8 cellular contexts compared by ENCODE assay signal in genomic region chr21:34745557-34746255, GRCh38.
A peak's percentile ranks its signal among the peaks of the same experiment; 100 is the strongest.
DNase-seq lines count a peak whose midpoint lies in the region; ATAC-seq and TF ChIP-seq lines count a peak whose summit lies in the region.

No MANE protein-coding gene starts in this region.

- peak overlapping the region; percentile 23 for H3K4me3 ChIP-seq in AG10803 (ENCODE audit: low read length)
- peak overlapping the region in 1 of 2 experiments; percentile 75 for H3K4me3 ChIP-seq in mesenchymal stem cell (ENCODE audit: insufficient read depth in 1 of 2, low read depth in 1 of 2, low read length in 2 of 2)

- peak overlapping the region; percentile 81 for H4K8ac ChIP-seq in mesenchymal stem cell (ENCODE audit: low read length)

- no peak overlapping the region for H2BK120ac ChIP-seq in mesenchymal stem cell (ENCODE audit: low read depth, low read length)

- DNase-seq in AG10803 (ENCODE audit: low read depth) (peak; percentile 84), NCI-H748 treated with DMSO at 0.1 percent for 48 hours (lab: John Stamatoyannopoulos, UW) (peak; percentile 67), mesenchymal stem cell (peak; percentile 86)
- peak; percentile 54 to 64 for DNase-seq in activated CD4-positive, alpha-beta T cell treated with anti-CD3 and anti-CD28 coated beads, Interleukin-2, amount 50 U/mL, for 48 hours
- DNase-seq in effector CD8-positive, alpha-beta T cell (lab: John Stamatoyannopoulos, UW): peak; percentile 11
- DNase-seq in stimulated activated CD8-positive, alpha-beta memory T cell treated with anti-CD3 and anti-CD28 coated beads, Interleukin-15, amount 100 ng/mL, for 48 hours (ENCODE audit: low read depth in 2 of 2): peak; percentile 18 to 39

- H3K4me1 ChIP-seq in mesenchymal stem cell (ENCODE audit: control insufficient read depth, insufficient read depth, low read depth, low read length): peaks cover 14% of the 10 kb centered on the region

- no peak overlapping the region for H3K4me2 ChIP-seq in mesenchymal stem cell (ENCODE audit: low read length, poor library complexity, severe bottlenecking)

- peak overlapping the region; percentile 83 for H4K91ac ChIP-seq in mesenchymal stem cell (ENCODE audit: low read length)

- no peak overlapping the region for H2AFZ ChIP-seq in mesenchymal stem cell (ENCODE audit: low read depth, low read length)

- no peaks in the 10 kb centered on the region for H3K79me1 ChIP-seq in mesenchymal stem cell (replicated peaks; ENCODE audit: low read length, poor library complexity, severe bottlenecking)

- H3K27me3 ChIP-seq in mesenchymal stem cell (ENCODE audit: control insufficient read depth in 1 of 2, insufficient read depth in 1 of 2, low read length in 2 of 2): peaks cover 0 to 13% of the 10 kb centered on the region in 2 experiments

- H3K23ac ChIP-seq in mesenchymal stem cell (ENCODE audit: low read length in 2 of 2): no peak overlapping the region

- H2BK12ac ChIP-seq in mesenchymal stem cell (ENCODE audit: low read length in 2 of 2): peak overlapping the region; percentile 45 to 53

- H3K9ac ChIP-seq in mesenchymal stem cell (ENCODE audit: low read length): peak overlapping the region; percentile 75

- peak; percentile 78 for ATAC-seq in GM19035 (IDR thresholded peaks at IDR 0.05; ENCODE audit: unreplicated experiment)
- ATAC-seq in HG03460 (IDR thresholded peaks at IDR 0.05; ENCODE audit: unreplicated experiment): peak; percentile 76

- H3K9me3 ChIP-seq in mesenchymal stem cell (ENCODE audit: control insufficient read depth, low read length): no peaks in the 10 kb centered on the region

- H3K27ac ChIP-seq in mesenchymal stem cell (ENCODE audit: low read length, poor library complexity, severe bottlenecking): peak overlapping the region; percentile 24

- H3K36me3 ChIP-seq in mesenchymal stem cell (ENCODE audit: control insufficient read depth in 1 of 2, insufficient read depth in 2 of 2, low read depth in 1 of 2, low read length in 2 of 2): no peaks in the 10 kb centered on the region

- peak overlapping the region; percentile 11 to 52 for H3K18ac ChIP-seq in mesenchymal stem cell (ENCODE audit: low read depth in 1 of 2, low read length in 2 of 2)

- no peak overlapping the region for H2BK5ac ChIP-seq in mesenchymal stem cell (ENCODE audit: low read depth, low read length, poor library complexity, severe bottlenecking)

- peak overlapping the region; percentile 69 for H2AK5ac ChIP-seq in mesenchymal stem cell (ENCODE audit: low read length, severe bottlenecking)

- peak overlapping the region in 1 of 2 experiments; percentile 67 for H3K4ac ChIP-seq in mesenchymal stem cell (ENCODE audit: low read depth in 1 of 2, low read length in 2 of 2)

- peak overlapping the region in 1 of 2 experiments; percentile 73 for H3K14ac ChIP-seq in mesenchymal stem cell (ENCODE audit: low read length in 2 of 2)

- WGBS in mesenchymal stem cell: 59% methylated on average over 21 of the region's 21 CpGs

- peak overlapping the region; percentile 78 for H2BK15ac ChIP-seq in mesenchymal stem cell (ENCODE audit: low read depth, poor library complexity, severe bottlenecking)

- peak; percentile 86 for TF ChIP-seq CTCF in AG10803 (conservative IDR thresholded peaks at IDR 0.05; ENCODE audit: low read length)

Comparison
In these comparisons a context has a peak if more than half of its experiments do, and no peak if none do; other contexts are left out.
1. DNase-seq: peak in every context shown above with its lines; median percentile 86 in mesenchymal stem cell; 84 in AG10803; 67 in NCI-H748 treated with DMSO at 0.1 percent for 48 hours; 59 in activated CD4-positive, alpha-beta T cell treated with anti-CD3 and anti-CD28 coated beads, Interleukin-2, amount 50 U/mL, for 48 hours; 28 in stimulated activated CD8-positive, alpha-beta memory T cell treated with anti-CD3 and anti-CD28 coated beads, Interleukin-15, amount 100 ng/mL, for 48 hours; 11 in effector CD8-positive, alpha-beta T cell.